In genomic region chr4:172650758-172651495, GRCh38 we compare ENCODE assay signal across 17 cellular contexts.
"Had no signal": no experiment of that assay in that cellular context is flagged by ENCODE, and none has a peak within 500 bp of the region (broad histone marks: within the 10 kb centered on the region; RNA-seq: fewer than 3 reads in every experiment).

No MANE protein-coding gene starts in this region.

- DNase-seq: activated CD4-positive, alpha-beta T cell treated with anti-CD3 and anti-CD28 coated beads for 1 hour; activated CD4-positive, alpha-beta T cell treated with anti-CD3 and anti-CD28 coated beads, Interleukin-2, amount 50 U/mL, for 4 hours; activated gamma-delta T cell treated with Interleukin-2 at 50 U/mL for 16 hours; amniotic stem cell; head of caudate nucleus; kidney glomerular epithelial cell; left ventricle myocardium superior; mesenchymal stem cell; naive thymus-derived CD8-positive, alpha-beta T cell; ovary; right lobe of liver; stimulated activated CD4-positive, alpha-beta T cell treated with anti-CD3 and anti-CD28 coated beads, Interleukin-4, amount 100 ng/mL, for 1 hour; stimulated activated naive CD8-positive, alpha-beta T cell treated with anti-CD3 and anti-CD28 coated beads, Interleukin-15, amount 100 ng/mL, for 72 hours had no signal

- H3K27me3 ChIP-seq: ovary, right lobe of liver, suprapubic skin had no signal

- H3K27ac ChIP-seq: epithelial cell of prostate, ovary, right lobe of liver, suprapubic skin, VCaP had no signal

- H3K9me3 ChIP-seq: ovary, right lobe of liver, suprapubic skin had no signal

- H3K4me3 ChIP-seq: ovary, right lobe of liver, smooth muscle cell, suprapubic skin had no signal

- ATAC-seq: left ventricle myocardium superior; naive thymus-derived CD8-positive, alpha-beta T cell; right lobe of liver; stimulated activated naive CD8-positive, alpha-beta T cell treated with anti-CD3 and anti-CD28 coated beads, Interleukin-15, amount 100 ng/mL, for 72 hours had no signal

- H3K4me1 ChIP-seq: right lobe of liver, suprapubic skin had no signal

- H3K4me2 ChIP-seq: smooth muscle cell had no signal

- H3K36me3 ChIP-seq: ovary, right lobe of liver, suprapubic skin had no signal
